ENCODE assay signal across 8 cellular contexts in the genomic region with DNA sequence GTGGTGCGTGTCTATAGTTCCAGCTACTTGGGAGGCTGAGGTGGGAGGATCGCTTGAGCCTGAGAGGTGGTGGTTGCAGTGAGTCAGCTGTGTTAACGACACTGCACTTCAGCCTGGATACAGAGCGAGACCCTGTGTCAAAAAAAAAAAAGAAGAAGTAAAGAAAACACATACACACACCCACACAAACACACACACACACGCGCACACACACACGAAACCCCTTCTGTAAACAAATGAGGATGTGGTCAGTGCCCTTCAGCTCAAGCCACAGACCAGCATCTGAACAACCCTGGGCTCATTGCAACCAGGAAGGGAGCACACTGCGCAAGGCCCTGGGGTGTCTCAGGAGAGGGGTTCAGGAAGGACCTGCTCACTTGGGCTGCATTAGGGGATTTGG. TPM values are rescaled to one million over a fixed set of nuclear protein-coding genes. Genes with fewer than 3 reads are reported as not detected.
DNase-seq lines count a peak whose midpoint lies in the region; ATAC-seq and TF ChIP-seq lines count a peak whose summit lies in the region.

No MANE protein-coding gene starts in this region.

- H3K27me3 ChIP-seq in cardiac muscle cell (no peaks in the 10 kb centered on the region), tibial artery (peaks cover 0 to 49% of the 10 kb centered on the region in 2 donors), tibial nerve (no peaks in the 10 kb centered on the region), suprapubic skin (peaks cover 25% of the 10 kb centered on the region)

- no peaks in the 10 kb centered on the region for H3K36me3 Mint-ChIP-seq in stimulated activated naive B cell treated with anti-CD40 and anti-IgM and Interleukin-4, amounts not matched to agents 10 μg/mL and 1 μg/mL and 100 μg/mL, for 72 hours

- peaks cover 20 to 46% of the 10 kb centered on the region in 2 donors for H3K4me1 Mint-ChIP-seq in stimulated activated naive B cell treated with anti-CD40 and anti-IgM and Interleukin-4, amounts not matched to agents 10 μg/mL and 1 μg/mL and 100 μg/mL, for 72 hours

- peaks cover 24% of the 10 kb centered on the region for H3K4me1 ChIP-seq in cardiac muscle cell (ENCODE audit: low read depth)
- no peaks in the 10 kb centered on the region for H3K4me1 ChIP-seq in tibial artery
- H3K4me1 ChIP-seq in tibial nerve = no peaks in the 10 kb centered on the region
- H3K4me1 ChIP-seq in suprapubic skin = no peaks in the 10 kb centered on the region

- H3K9me3 Mint-ChIP-seq in stimulated activated naive B cell treated with anti-CD40 and anti-IgM and Interleukin-4, amounts not matched to agents 10 μg/mL and 1 μg/mL and 100 μg/mL, for 72 hours = no peaks in the 10 kb centered on the region

- no peak for TF ChIP-seq CTCF in cardiac muscle cell (IDR thresholded peaks at IDR 0.05; ENCODE audit: low read depth, low read length)
- no peak for TF ChIP-seq CTCF in tibial artery (IDR thresholded peaks at IDR 0.05)
- TF ChIP-seq CTCF in tibial nerve (IDR thresholded peaks at IDR 0.05) = no peak
- TF ChIP-seq CTCF in suprapubic skin (IDR thresholded peaks at IDR 0.05) = no peak

- intact Hi-C loops in Right ventricle myocardium superior (cut with DNase I) = no loop called here
- intact Hi-C loops in tibial artery (cut with DNase I; ENCODE audit: low total_unique reads) = no loop called here

- TF ChIP-seq POLR2A in tibial nerve (IDR thresholded peaks at IDR 0.05) (no peak), suprapubic skin (IDR thresholded peaks at IDR 0.05) (no peak)

- WGBS in tibial nerve, 2 donors = 49 to 51% methylated on average over 8 of the region's 8 CpGs
- 75% methylated on average over 8 of the region's 8 CpGs for WGBS in suprapubic skin

- H3K27ac ChIP-seq in cardiac muscle cell (peak overlapping the region; percentile 49), tibial artery (no peak overlapping the region), tibial nerve (no peak overlapping the region), suprapubic skin (no peak overlapping the region)

- TF ChIP-seq EP300 in tibial nerve (IDR thresholded peaks at IDR 0.05) (no peak), suprapubic skin (IDR thresholded peaks at IDR 0.05) (no peak)

- ATAC-seq in Right ventricle myocardium superior (ENCODE audit: poor library complexity) (no peak), HG02981 (IDR thresholded peaks at IDR 0.05; ENCODE audit: unreplicated experiment) (peak; percentile 59)
- peak; percentile 85 to 86 for ATAC-seq in stimulated activated naive B cell treated with anti-CD40 and anti-IgM and Interleukin-4, amounts not matched to agents 10 μg/mL and 1 μg/mL and 100 μg/mL, for 72 hours (replicated peaks)

- H3K27me3 Mint-ChIP-seq in stimulated activated naive B cell treated with anti-CD40 and anti-IgM and Interleukin-4, amounts not matched to agents 10 μg/mL and 1 μg/mL and 100 μg/mL, for 72 hours = peaks cover 41 to 44% of the 10 kb centered on the region in 2 donors

- H3K9me3 ChIP-seq in cardiac muscle cell (ENCODE audit: low read depth) = no peaks in the 10 kb centered on the region
- no peaks in the 10 kb centered on the region for H3K9me3 ChIP-seq in tibial artery
- no peaks in the 10 kb centered on the region for H3K9me3 ChIP-seq in tibial nerve
- H3K9me3 ChIP-seq in suprapubic skin = no peaks in the 10 kb centered on the region

- H3K27ac Mint-ChIP-seq in stimulated activated naive B cell treated with anti-CD40 and anti-IgM and Interleukin-4, amounts not matched to agents 10 μg/mL and 1 μg/mL and 100 μg/mL, for 72 hours = peak overlapping the region; percentile 49

- DNase-seq in cardiac muscle cell (ENCODE audit: low read depth in 1 of 2, low spot score in 1 of 2) = no peak
- DNase-seq in Right ventricle myocardium superior = no peak
- peak; percentile 50 for DNase-seq in SKM-1 (lab: John Stamatoyannopoulos, UW; ENCODE audit: unreplicated experiment)
- DNase-seq in stimulated activated naive B cell treated with anti-CD40 and anti-IgM and Interleukin-4, amounts not matched to agents 10 μg/mL and 1 μg/mL and 100 μg/mL, for 72 hours = peak; percentile 51
- no peak for DNase-seq in tibial artery
- DNase-seq in tibial nerve (ENCODE audit: low spot score in 2 of 2) = no peak
- DNase-seq in suprapubic skin (ENCODE audit: low spot score in 2 of 2) = no peak

- H3K4me3 Mint-ChIP-seq in stimulated activated naive B cell treated with anti-CD40 and anti-IgM and Interleukin-4, amounts not matched to agents 10 μg/mL and 1 μg/mL and 100 μg/mL, for 72 hours = peak overlapping the region; percentile 22 to 64

- H3K36me3 ChIP-seq in cardiac muscle cell (no peaks in the 10 kb centered on the region), tibial artery (no peaks in the 10 kb centered on the region), tibial nerve (no peaks in the 10 kb centered on the region), suprapubic skin (no peaks in the 10 kb centered on the region)

- H3K4me3 ChIP-seq in cardiac muscle cell (no peak overlapping the region), tibial artery (no peak overlapping the region), tibial nerve (no peak overlapping the region), suprapubic skin (no peak overlapping the region)

RNA-seq across cellular contexts. Expression of gene KCNF1, which starts 47.9 kb away (rescaled TPM):
- 1.3 and 1.4 TPM in 2 replicates for total RNA-seq in cardiac muscle cell
- 0.75 and 1.9 TPM in 2 replicates for polyA plus RNA-seq in cardiac muscle cell
- not detected for total RNA-seq in Right ventricle myocardium superior
- total RNA-seq in tibial nerve = under 1 TPM in 2 of 4 donors, not detected in 2; 0.22 to 0.42 TPM
- not detected for total RNA-seq in suprapubic skin

RNA-seq across cellular contexts. Expression of gene PDIA6, which starts 51.3 kb away (rescaled TPM):
- 214 and 307 TPM in 2 replicates for total RNA-seq in cardiac muscle cell
- polyA plus RNA-seq in cardiac muscle cell = 385 and 548 TPM in 2 replicates
- total RNA-seq in Right ventricle myocardium superior = 111 TPM
- total RNA-seq in tibial nerve = 10 to 100 TPM; 61.4 to 84.3 (median 76.2) TPM
- 10 to 100 TPM; 40.2 to 77.5 (median 63.1) TPM for total RNA-seq in suprapubic skin

Comparison
In these comparisons a context has a peak if more than half of its experiments do, and no peak if none do; other contexts are left out.
1. DNase-seq: peak in SKM-1 (single experiment) and stimulated activated naive B cell treated with anti-CD40 and anti-IgM and Interleukin-4, amounts not matched to agents 10 μg/mL and 1 μg/mL and 100 μg/mL, for 72 hours (single experiment); none in cardiac muscle cell (0 of 2), Right ventricle myocardium superior (single experiment), tibial artery (0 of 2), tibial nerve (0 of 2) and suprapubic skin (0 of 2).